In the genomic region with DNA sequence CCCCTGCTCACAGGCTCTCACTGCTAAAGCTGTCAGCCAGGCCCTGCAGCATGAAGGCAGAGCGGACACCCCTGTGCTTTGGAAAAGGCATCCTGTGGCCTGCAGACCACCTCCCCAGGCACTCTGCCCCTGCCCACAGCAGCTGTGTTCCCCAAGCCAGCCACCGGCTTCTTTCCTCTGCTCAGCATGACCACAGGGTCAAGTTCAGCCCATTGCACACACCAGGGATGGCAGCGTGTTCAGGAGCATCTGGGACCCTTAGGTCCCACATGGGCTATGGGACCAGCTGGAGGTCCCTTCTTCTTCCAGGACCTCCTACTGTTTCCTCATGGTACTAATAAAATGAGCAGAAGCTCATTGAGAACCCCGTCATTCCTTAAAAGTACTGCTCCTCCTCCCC, we compare ENCODE assay signal across 26 cellular contexts.
"Had no signal": no experiment of that assay in that cellular context is flagged by ENCODE, and none has a peak within 500 bp of the region (broad histone marks: within the 10 kb centered on the region; RNA-seq: fewer than 3 reads in every experiment).

No MANE protein-coding gene starts in this region.

- H3K9me3 ChIP-seq: heart left ventricle, left lung, neutrophil, psoas muscle, suprapubic skin, thoracic aorta, tibial artery, uterus had no signal

- H2AFZ ChIP-seq: parathyroid adenoma had no signal

- H3K27ac ChIP-seq: heart left ventricle, left lung, neutrophil, parathyroid adenoma, psoas muscle, skin epidermis, suprapubic skin, thoracic aorta, tibial artery, uterus had no signal

- H3K4me1 ChIP-seq: left lung, parathyroid adenoma, psoas muscle, suprapubic skin, tibial artery, uterus had no signal

- DNase-seq: heart left ventricle; hypothalamus; immature natural killer cell; kidney; left colon; mesendoderm; naive thymus-derived CD4-positive, alpha-beta T cell; occipital lobe; psoas muscle; right cardiac atrium; stimulated activated CD4-positive, alpha-beta T cell treated with anti-CD3 and anti-CD28 coated beads, Interleukin-12 subunit alpha, Interleukin-12 subunit beta, amount 100 ng/mL, for 4 hours; stimulated activated CD4-positive, alpha-beta T cell treated with anti-CD3 and anti-CD28 coated beads, Interleukin-15, amount 100 ng/mL, for 24 hours; stimulated activated CD4-positive, alpha-beta T cell treated with anti-CD3 and anti-CD28 coated beads, Interleukin-2, amount 100 ng/mL, for 24 hours; stimulated activated CD4-positive, alpha-beta T cell treated with anti-CD3 and anti-CD28 coated beads, Interleukin-4, amount 100 ng/mL, for 1 hour; stimulated activated naive CD4-positive, alpha-beta T cell; tibial artery; trophoblast cell; uterus had no signal

- H3K4me3 ChIP-seq: heart left ventricle, left lung, lung, psoas muscle, skin epidermis, suprapubic skin, thoracic aorta, tibial artery, uterus had no signal

- ATAC-seq: heart left ventricle; left lung; naive thymus-derived CD4-positive, alpha-beta T cell; psoas muscle; right cardiac atrium; sciatic nerve had no signal

- H3K36me3 ChIP-seq: heart left ventricle, left lung, neutrophil, suprapubic skin, thoracic aorta, uterus had no signal

- H3K27me3 ChIP-seq: heart left ventricle, left lung, neutrophil, suprapubic skin, tibial artery, uterus had no signal

- H3K9ac ChIP-seq: parathyroid adenoma had no signal
